1 cellular context compared by ENCODE assay signal in the genomic region with DNA sequence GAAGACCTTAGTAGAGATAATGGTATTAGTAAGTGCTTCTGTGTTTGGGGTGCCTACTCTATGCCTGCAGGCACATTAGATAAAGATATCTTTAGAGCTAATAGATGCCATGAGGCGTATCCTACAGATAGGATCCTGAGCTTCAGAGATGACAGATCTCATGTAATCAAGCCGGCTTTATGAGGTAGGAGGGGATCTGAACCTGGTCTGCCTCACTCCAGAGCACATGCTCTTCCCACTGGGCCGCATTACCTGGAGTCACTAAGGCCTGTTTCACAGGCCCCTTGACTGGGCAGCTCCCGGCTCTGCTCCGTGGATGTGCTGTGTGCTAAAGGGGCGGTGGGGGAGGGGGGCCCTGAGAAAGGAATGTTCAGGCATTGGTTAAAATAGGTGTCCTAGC.
TF ChIP-seq lines count a peak whose summit lies in the region.

No MANE protein-coding gene starts in this region.

TF ChIP-seq in GM23338, 12 proteins besides CTCF, POLR2A, EP300 and RAD21 (continued from another document):
- TF ChIP-seq, protein P1, sequence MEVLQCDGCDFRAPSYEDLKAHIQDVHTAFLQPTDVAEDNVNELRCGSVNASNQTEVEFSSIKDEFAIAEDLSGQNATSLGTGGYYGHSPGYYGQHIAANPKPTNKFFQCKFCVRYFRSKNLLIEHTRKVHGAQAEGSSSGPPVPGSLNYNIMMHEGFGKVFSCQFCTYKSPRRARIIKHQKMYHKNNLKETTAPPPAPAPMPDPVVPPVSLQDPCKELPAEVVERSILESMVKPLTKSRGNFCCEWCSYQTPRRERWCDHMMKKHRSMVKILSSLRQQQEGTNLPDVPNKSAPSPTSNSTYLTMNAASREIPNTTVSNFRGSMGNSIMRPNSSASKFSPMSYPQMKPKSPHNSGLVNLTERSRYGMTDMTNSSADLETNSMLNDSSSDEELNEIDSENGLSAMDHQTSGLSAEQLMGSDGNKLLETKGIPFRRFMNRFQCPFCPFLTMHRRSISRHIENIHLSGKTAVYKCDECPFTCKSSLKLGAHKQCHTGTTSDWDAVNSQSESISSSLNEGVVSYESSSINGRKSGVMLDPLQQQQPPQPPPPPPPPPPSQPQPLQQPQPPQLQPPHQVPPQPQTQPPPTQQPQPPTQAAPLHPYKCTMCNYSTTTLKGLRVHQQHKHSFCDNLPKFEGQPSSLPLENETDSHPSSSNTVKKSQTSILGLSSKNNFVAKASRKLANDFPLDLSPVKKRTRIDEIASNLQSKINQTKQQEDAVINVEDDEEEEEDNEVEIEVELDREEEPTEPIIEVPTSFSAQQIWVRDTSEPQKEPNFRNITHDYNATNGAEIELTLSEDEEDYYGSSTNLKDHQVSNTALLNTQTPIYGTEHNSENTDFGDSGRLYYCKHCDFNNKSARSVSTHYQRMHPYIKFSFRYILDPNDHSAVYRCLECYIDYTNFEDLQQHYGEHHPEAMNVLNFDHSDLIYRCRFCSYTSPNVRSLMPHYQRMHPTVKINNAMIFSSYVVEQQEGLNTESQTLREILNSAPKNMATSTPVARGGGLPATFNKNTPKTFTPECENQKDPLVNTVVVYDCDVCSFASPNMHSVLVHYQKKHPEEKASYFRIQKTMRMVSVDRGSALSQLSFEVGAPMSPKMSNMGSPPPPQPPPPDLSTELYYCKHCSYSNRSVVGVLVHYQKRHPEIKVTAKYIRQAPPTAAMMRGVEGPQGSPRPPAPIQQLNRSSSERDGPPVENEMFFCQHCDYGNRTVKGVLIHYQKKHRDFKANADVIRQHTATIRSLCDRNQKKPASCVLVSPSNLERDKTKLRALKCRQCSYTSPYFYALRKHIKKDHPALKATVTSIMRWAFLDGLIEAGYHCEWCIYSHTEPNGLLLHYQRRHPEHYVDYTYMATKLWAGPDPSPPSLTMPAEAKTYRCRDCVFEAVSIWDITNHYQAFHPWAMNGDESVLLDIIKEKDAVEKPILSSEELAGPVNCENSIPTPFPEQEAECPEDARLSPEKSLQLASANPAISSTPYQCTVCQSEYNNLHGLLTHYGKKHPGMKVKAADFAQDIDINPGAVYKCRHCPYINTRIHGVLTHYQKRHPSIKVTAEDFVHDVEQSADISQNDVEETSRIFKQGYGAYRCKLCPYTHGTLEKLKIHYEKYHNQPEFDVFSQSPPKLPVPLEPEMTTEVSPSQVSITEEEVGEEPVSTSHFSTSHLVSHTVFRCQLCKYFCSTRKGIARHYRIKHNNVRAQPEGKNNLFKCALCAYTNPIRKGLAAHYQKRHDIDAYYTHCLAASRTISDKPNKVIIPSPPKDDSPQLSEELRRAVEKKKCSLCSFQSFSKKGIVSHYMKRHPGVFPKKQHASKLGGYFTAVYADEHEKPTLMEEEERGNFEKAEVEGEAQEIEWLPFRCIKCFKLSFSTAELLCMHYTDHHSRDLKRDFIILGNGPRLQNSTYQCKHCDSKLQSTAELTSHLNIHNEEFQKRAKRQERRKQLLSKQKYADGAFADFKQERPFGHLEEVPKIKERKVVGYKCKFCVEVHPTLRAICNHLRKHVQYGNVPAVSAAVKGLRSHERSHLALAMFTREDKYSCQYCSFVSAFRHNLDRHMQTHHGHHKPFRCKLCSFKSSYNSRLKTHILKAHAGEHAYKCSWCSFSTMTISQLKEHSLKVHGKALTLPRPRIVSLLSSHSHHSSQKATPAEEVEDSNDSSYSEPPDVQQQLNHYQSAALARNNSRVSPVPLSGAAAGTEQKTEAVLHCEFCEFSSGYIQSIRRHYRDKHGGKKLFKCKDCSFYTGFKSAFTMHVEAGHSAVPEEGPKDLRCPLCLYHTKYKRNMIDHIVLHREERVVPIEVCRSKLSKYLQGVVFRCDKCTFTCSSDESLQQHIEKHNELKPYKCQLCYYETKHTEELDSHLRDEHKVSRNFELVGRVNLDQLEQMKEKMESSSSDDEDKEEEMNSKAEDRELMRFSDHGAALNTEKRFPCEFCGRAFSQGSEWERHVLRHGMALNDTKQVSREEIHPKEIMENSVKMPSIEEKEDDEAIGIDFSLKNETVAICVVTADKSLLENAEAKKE (CRISPR knock-in tag; IDR thresholded peaks at IDR 0.05): no peak
- TF ChIP-seq CREB1 (CRISPR knock-in tag; IDR thresholded peaks at IDR 0.05; ENCODE audit: low read depth): no peak
- TF ChIP-seq JUNB (IDR thresholded peaks at IDR 0.05; ENCODE audit: unreplicated experiment): no peak
- TF ChIP-seq, protein P2, sequence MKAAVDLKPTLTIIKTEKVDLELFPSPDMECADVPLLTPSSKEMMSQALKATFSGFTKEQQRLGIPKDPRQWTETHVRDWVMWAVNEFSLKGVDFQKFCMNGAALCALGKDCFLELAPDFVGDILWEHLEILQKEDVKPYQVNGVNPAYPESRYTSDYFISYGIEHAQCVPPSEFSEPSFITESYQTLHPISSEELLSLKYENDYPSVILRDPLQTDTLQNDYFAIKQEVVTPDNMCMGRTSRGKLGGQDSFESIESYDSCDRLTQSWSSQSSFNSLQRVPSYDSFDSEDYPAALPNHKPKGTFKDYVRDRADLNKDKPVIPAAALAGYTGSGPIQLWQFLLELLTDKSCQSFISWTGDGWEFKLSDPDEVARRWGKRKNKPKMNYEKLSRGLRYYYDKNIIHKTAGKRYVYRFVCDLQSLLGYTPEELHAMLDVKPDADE (IDR thresholded peaks at IDR 0.05): no peak
- TF ChIP-seq POLR2AphosphoS5 (IDR thresholded peaks at IDR 0.05; ENCODE audit: low read depth): no peak
